In the genomic region with DNA sequence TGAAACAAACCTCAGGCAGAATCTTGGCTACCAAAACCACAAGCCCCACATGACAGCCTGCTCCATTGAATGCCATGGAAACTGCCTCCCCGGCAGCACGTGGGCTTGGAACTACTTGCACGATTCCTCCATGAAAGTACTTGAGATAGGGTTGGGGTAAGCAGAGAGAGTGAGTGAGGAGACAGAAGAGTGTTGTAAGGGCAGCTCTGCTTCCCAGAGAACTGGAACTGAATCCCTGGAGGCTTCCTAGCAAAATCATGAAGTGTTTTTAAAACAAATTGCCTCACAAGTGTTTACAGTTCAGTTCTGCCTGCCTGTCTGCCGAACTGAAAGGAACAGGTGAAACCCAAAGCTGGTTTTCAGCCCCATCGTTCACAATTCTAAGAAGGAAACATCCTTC, we compare ENCODE assay signal across 1 cellular context.
TF ChIP-seq lines count a peak whose summit lies in the region.

No MANE protein-coding gene starts in this region.

TF ChIP-seq in IMR-90, 13 proteins besides CTCF, POLR2A, EP300 and RAD21:
- TF ChIP-seq FOS (IDR thresholded peaks at IDR 0.05; ENCODE audit: low read depth, low read length): no peak
- TF ChIP-seq MAZ (IDR thresholded peaks at IDR 0.05; ENCODE audit: borderline replicate concordance, low read depth, low read length): no peak
- no peak for TF ChIP-seq RFX5 (IDR thresholded peaks at IDR 0.05; ENCODE audit: low read depth, low read length)
- TF ChIP-seq CHD1 (IDR thresholded peaks at IDR 0.05; ENCODE audit: low read depth, low read length): no peak
- TF ChIP-seq MXI1 (IDR thresholded peaks at IDR 0.05; ENCODE audit: borderline replicate concordance, low read depth, low read length): no peak
- no peak for TF ChIP-seq MAFK (IDR thresholded peaks at IDR 0.05; ENCODE audit: low read depth, low read length)
- no peak for TF ChIP-seq NFE2L2 (IDR thresholded peaks at IDR 0.05; ENCODE audit: low read depth, low read length)
- no peak for TF ChIP-seq BHLHE40 (IDR thresholded peaks at IDR 0.05; ENCODE audit: low read depth, low read length)
- TF ChIP-seq, protein P1, sequence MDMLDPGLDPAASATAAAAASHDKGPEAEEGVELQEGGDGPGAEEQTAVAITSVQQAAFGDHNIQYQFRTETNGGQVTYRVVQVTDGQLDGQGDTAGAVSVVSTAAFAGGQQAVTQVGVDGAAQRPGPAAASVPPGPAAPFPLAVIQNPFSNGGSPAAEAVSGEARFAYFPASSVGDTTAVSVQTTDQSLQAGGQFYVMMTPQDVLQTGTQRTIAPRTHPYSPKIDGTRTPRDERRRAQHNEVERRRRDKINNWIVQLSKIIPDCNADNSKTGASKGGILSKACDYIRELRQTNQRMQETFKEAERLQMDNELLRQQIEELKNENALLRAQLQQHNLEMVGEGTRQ (IDR thresholded peaks at IDR 0.05; ENCODE audit: low read depth, low read length): no peak
- no peak for TF ChIP-seq SMC3 (IDR thresholded peaks at IDR 0.05; ENCODE audit: low read depth, low read length)
TF ChIP-seq in IMR-90: peak in this region for 0.
